1 cellular context compared by ENCODE assay signal in genomic region chr15:85606721-85607120, GRCh38.
TF ChIP-seq lines count a peak whose summit lies in the region.

No MANE protein-coding gene starts in this region.

TF ChIP-seq in IMR-90, 13 proteins besides CTCF, POLR2A, EP300 and RAD21 (continued from another document):
- TF ChIP-seq ELK1 (IDR thresholded peaks at IDR 0.05; ENCODE audit: borderline replicate concordance, low read depth, low read length): no peak
- TF ChIP-seq USF2 (IDR thresholded peaks at IDR 0.05; ENCODE audit: low read depth, low read length): no peak
- no peak for TF ChIP-seq MAZ (IDR thresholded peaks at IDR 0.05; ENCODE audit: borderline replicate concordance, low read depth, low read length)
